8 cellular contexts compared by ENCODE assay signal in the genomic region with DNA sequence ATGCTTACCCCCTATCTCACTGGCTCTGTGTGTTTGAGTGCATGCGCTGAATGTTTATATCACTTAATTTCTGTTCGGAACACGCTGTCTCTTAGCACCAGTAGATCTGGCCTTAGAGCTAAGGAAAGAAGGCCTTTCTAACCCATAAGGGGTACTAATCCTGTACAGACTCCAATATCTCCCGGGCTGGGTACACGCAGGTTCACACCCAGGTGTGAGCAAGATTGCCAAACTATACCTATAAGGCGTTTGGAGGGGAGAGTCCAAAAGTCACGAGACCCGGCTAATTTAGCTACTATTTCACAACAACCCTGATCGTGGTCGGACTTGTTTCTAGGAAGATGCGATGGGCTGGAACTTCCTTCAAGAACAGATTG. TPM values are rescaled to one million over a fixed set of nuclear protein-coding genes. Genes with fewer than 3 reads are reported as not detected.
DNase-seq lines count a peak whose midpoint lies in the region; ATAC-seq and TF ChIP-seq lines count a peak whose summit lies in the region.

No MANE protein-coding gene starts in this region.

- peak; percentile 19 for ATAC-seq in GM18511 (IDR thresholded peaks at IDR 0.05; ENCODE audit: unreplicated experiment)

- no peak overlapping the region for H3K23ac ChIP-seq in mesendoderm (ENCODE audit: low read length)

- H3K27me3 ChIP-seq in HL-60 (ENCODE audit: insufficient read depth, poor library complexity, severe bottlenecking) = no peaks in the 10 kb centered on the region
- no peaks in the 10 kb centered on the region for H3K27me3 ChIP-seq in mesendoderm (ENCODE audit: insufficient read depth, low read length, poor library complexity)

- H3K4me2 ChIP-seq in mesendoderm (ENCODE audit: low read length) = peak overlapping the region; percentile 65

- H4K8ac ChIP-seq in mesendoderm (ENCODE audit: low read depth, low read length) = no peak overlapping the region

- no peak overlapping the region for H2AK5ac ChIP-seq in mesendoderm (ENCODE audit: low read length)

- peak overlapping the region; percentile 92 for H3K4ac ChIP-seq in mesendoderm (ENCODE audit: low read depth, low read length)

- H3K4me3 ChIP-seq in HL-60 (replicated peaks; ENCODE audit: insufficient read depth, low read length) (peak overlapping the region; percentile 63), astrocyte of the cerebellum (ENCODE audit: low read depth, low read length) (peak overlapping the region; percentile 93), mesendoderm (ENCODE audit: low read length) (peak overlapping the region; percentile 79)

- DNase-seq in HL-60 (ENCODE audit: low read depth in 1 of 2, low spot score in 1 of 2) = peak in 1 of 2 experiments; percentile 61
- no peak for DNase-seq in astrocyte of the cerebellum (ENCODE audit: low read depth)
- DNase-seq in mesendoderm = no peak
- no peak for DNase-seq in activated effector memory CD4-positive, alpha-beta T cell treated with anti-CD3 and anti-CD28 coated beads, Interleukin-2, amount 50 U/mL, for 16 hours
- DNase-seq in ACHN = no peak
- no peak for DNase-seq in LoVo (ENCODE audit: low spot score)
- DNase-seq in stimulated activated CD4-positive, alpha-beta T cell treated with anti-CD3 and anti-CD28 coated beads, Interleukin-2, amount 100 ng/mL, for 48 hours = no peak

- H4K5ac ChIP-seq in mesendoderm (ENCODE audit: low read length) = peak overlapping the region; percentile 5

- H3K79me1 ChIP-seq in mesendoderm (ENCODE audit: low read length) = peaks cover 5% of the 10 kb centered on the region

- no peak overlapping the region for H2BK5ac ChIP-seq in mesendoderm (ENCODE audit: low read length)

- H3K27ac ChIP-seq in HL-60 (replicated peaks) (peak overlapping the region; percentile 99), mesendoderm (ENCODE audit: low read depth, low read length) (no peak overlapping the region)

- H3K79me2 ChIP-seq in mesendoderm (ENCODE audit: control insufficient read depth, insufficient read depth, low read length) = peaks cover 36% of the 10 kb centered on the region

- in situ Hi-C loops in astrocyte of the cerebellum (cut with HindIII; ENCODE audit: low sequenced_read_pairs) (no loop called here), ACHN (cut with HindIII; ENCODE audit: low pct_ligation_motif_present, low pct_unique_long_range_greater_than_20kb, low sequenced_read_pairs) (no loop called here)

- peak overlapping the region; percentile 87 for H3K56ac ChIP-seq in mesendoderm (ENCODE audit: low read length)

- H3K36me3 ChIP-seq in mesendoderm (ENCODE audit: control insufficient read depth, insufficient read depth, low read length) = no peaks in the 10 kb centered on the region

- no peaks in the 10 kb centered on the region for H3K4me1 ChIP-seq in mesendoderm (ENCODE audit: control insufficient read depth, low read depth, low read length)

- H2BK120ac ChIP-seq in mesendoderm (ENCODE audit: low read depth, low read length) = no peak overlapping the region

- TF ChIP-seq CTCF in HL-60 (IDR thresholded peaks at IDR 0.05; ENCODE audit: insufficient read depth, low read length) (no peak), astrocyte of the cerebellum (IDR thresholded peaks at IDR 0.05; ENCODE audit: low read depth, low read length, missing control alignments) (no peak)

- H2BK15ac ChIP-seq in mesendoderm (replicated peaks; ENCODE audit: low read depth) = no peak overlapping the region

- peak overlapping the region; percentile 95 for H3K18ac ChIP-seq in mesendoderm (ENCODE audit: low read length)

- WGBS in mesendoderm (ENCODE audit: extremely low coverage, insufficient coverage, low lambda C conversion rate) = no CpG with 5 or more reads among the region's 11 CpGs

- peak overlapping the region; percentile 82 for H3K9ac ChIP-seq in mesendoderm (ENCODE audit: low read length)

RNA-seq across cellular contexts. Expression of a gene that starts 0.7 kb away (rescaled TPM):
- 19.6 TPM for polyA plus RNA-seq in mesendoderm (2013, experiment 1 of 2)
- polyA plus RNA-seq in mesendoderm (2013, experiment 2 of 2) = 19.0 TPM
